14 cellular contexts compared by ENCODE assay signal in the genomic region with DNA sequence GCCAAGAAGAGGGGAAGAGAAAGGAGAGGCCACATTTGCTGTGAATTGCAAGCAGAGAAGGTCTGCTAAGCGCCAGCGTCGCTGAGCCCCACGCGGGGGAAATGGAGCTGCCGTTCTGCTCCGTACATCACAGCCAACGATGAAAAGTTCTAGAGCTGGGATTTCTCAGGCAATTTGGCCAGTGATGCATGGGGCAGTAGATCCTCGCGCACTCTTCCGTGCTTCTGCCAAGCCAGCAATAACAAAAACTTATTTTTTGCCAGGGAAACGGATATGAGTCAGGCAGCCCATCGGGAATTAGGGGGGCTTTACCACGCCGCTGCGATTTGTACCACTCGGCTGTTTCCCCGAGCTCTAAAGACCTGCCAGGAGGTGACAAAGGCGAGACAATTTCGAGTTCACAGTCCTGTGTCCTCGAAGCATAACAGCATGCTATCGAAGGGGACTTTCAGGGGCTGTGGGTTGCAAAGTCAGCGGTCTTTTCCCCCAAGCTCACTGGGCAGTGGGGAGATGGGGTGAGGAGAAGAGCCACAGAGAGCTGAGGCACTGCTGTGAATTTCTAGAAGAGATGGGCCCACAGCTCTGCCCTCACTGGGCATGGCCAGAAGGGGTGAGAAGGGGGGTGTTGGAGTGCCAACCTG. TPM values are rescaled to one million over a fixed set of nuclear protein-coding genes. Genes with fewer than 3 reads are reported as not detected.
DNase-seq lines count a peak whose midpoint lies in the region; ATAC-seq and TF ChIP-seq lines count a peak whose summit lies in the region.
"Had no signal": no experiment of that assay in that cellular context is flagged by ENCODE, and none has a peak within 500 bp of the region (broad histone marks: within the 10 kb centered on the region; RNA-seq: fewer than 3 reads in every experiment).

No MANE protein-coding gene starts in this region.

- DNase-seq in HT1080 (ENCODE audit: low read depth) (peak; percentile 59), coronary artery (ENCODE audit: low spot score) (no peak), left lung (no peak), testis (peak; percentile 29), pons (ENCODE audit: low spot score) (no peak), GM19238 (ENCODE audit: insufficient read length, low spot score) (no peak)
- no peak for DNase-seq in activated naive CD4-positive, alpha-beta T cell (lab: John Stamatoyannopoulos, UW)
- DNase-seq: activated CD4-positive, alpha-beta T cell treated with anti-CD3 and anti-CD28 coated beads, Interleukin-2, amount 50 U/mL, for 4 hours; effector CD8-positive, alpha-beta T cell; KBM-7; naive B cell; NCI-H2029; SW 1271 had no signal

- no peaks in the 10 kb centered on the region for H3K9me3 ChIP-seq in left lung
- no peaks in the 10 kb centered on the region for H3K9me3 ChIP-seq in testis

- H3K36me3 ChIP-seq in left lung: no peaks in the 10 kb centered on the region
- no peaks in the 10 kb centered on the region for H3K36me3 ChIP-seq in testis (ENCODE audit: low read depth, missing control alignments)

- H3K27me3 ChIP-seq in left lung: peaks cover 0 to under 1% of the 10 kb centered on the region in 2 donors
- no peaks in the 10 kb centered on the region for H3K27me3 ChIP-seq in testis

- no peak overlapping the region for H3K27ac ChIP-seq in coronary artery
- H3K27ac ChIP-seq in left lung: no peak overlapping the region
- H3K27ac ChIP-seq in testis: peak overlapping the region; percentile 25 to 65

- intact Hi-C loops in left lung (cut with DNase I): no loop called here
- intact Hi-C loops in testis (cut with DNase I; ENCODE audit: low total_unique reads): no loop called here

- TF ChIP-seq CTCF in coronary artery (IDR thresholded peaks at IDR 0.05) (no peak), left lung (IDR thresholded peaks at IDR 0.05) (no peak), testis (IDR thresholded peaks at IDR 0.05) (no peak)

- H3K4me3 ChIP-seq in coronary artery: peak overlapping the region; percentile 6
- no peak overlapping the region for H3K4me3 ChIP-seq in left lung
- H3K4me3 ChIP-seq in testis: no peak overlapping the region

- peaks cover 3 to 6% of the 10 kb centered on the region in 2 donors for H3K4me1 ChIP-seq in left lung
- H3K4me1 ChIP-seq in testis: peaks cover 43% of the 10 kb centered on the region

- no peak for TF ChIP-seq POLR2A in testis (IDR thresholded peaks at IDR 0.05)

- peak; percentile 9 for ATAC-seq in left lung
- ATAC-seq: stimulated activated effector memory CD8-positive, alpha-beta T cell treated with anti-CD3 and anti-CD28 coated beads, Interleukin-12 subunit alpha, Interleukin-12 subunit beta, amount 100 ng/mL, for 72 hours had no signal

- WGBS in testis, 2 donors: 46 to 59% methylated on average over 23 of the region's 23 CpGs

RNA-seq across cellular contexts. Expression of gene SLF2, which starts 30.0 kb away (rescaled TPM):
- 15.7 and 17.4 TPM in 2 replicates for total RNA-seq in HT1080 (2014; rRNA removed; shearing (Covaris generic))
- 8.4 and 10.1 TPM in 2 replicates for polyA plus RNA-seq in HT1080 (2015; cell fraction: cytosol; rRNA removed)
- polyA plus RNA-seq in HT1080 (2015; cell fraction: nucleus; rRNA removed): 16.9 and 21.0 TPM in 2 replicates
- total RNA-seq in left lung: 10 to 100 TPM; 26.4 to 35.6 TPM
- 100 to 1,000 TPM; 150 to 171 TPM for total RNA-seq in testis
- 42.6 TPM for polyA plus RNA-seq in testis (ENCODE audit: insufficient read depth, low read depth, low replicate concordance)

Comparison
In these comparisons a context has a peak if more than half of its experiments do, and no peak if none do; other contexts are left out.
1. DNase-seq: peak in HT1080 (single experiment) and testis (single experiment); none in coronary artery (single experiment), left lung (0 of 2), pons (single experiment), activated naive CD4-positive, alpha-beta T cell (0 of 4) and GM19238 (single experiment).
2. H3K27ac ChIP-seq: peak in testis (2 of 2); none in coronary artery (0 of 2) and left lung (0 of 2).